In genomic region chr3:13021141-13021933, GRCh38 we compare ENCODE assay signal across 8 cellular contexts. TPM values are rescaled to one million over a fixed set of nuclear protein-coding genes. Genes with fewer than 3 reads are reported as not detected.
A peak's percentile ranks its signal among the peaks of the same experiment; 100 is the strongest.
DNase-seq lines count a peak whose midpoint lies in the region; ATAC-seq and TF ChIP-seq lines count a peak whose summit lies in the region.

No MANE protein-coding gene starts in this region.

- no peak for TF ChIP-seq CTCF in fibroblast of mammary gland (conservative IDR thresholded peaks at IDR 0.05; ENCODE audit: control insufficient read depth, insufficient read depth, low read depth, low read length)
- no peak for TF ChIP-seq CTCF in stomach (IDR thresholded peaks at IDR 0.05)

- H3K27me3 Mint-ChIP-seq in activated CD4-positive, alpha-beta T cell treated with anti-CD3 and anti-CD28 coated beads for 36 hours = no peaks in the 10 kb centered on the region

- H3K36me3 ChIP-seq in stomach = no peaks in the 10 kb centered on the region

- 57 to 63% (median 59%) methylated on average over 23 to 25 of the region's 25 CpGs for WGBS in stomach, 5 donors

- no peaks in the 10 kb centered on the region for H3K9me3 ChIP-seq in stomach

- intact Hi-C loops in stomach (cut with DNase I; ENCODE audit: low total_unique reads) = no loop called here
- intact Hi-C loops in activated CD4-positive, alpha-beta T cell treated with anti-CD3 and anti-CD28 coated beads for 36 hours (cut with DNase I, micrococcal nuclease) = no loop called here

- H3K4me3 ChIP-seq in fibroblast of mammary gland (ENCODE audit: control insufficient read depth, low read depth, low read length) = no peak overlapping the region
- peak overlapping the region in 1 of 4 donors; percentile 31 for H3K4me3 ChIP-seq in stomach

- peak overlapping the region in 2 of 5 donors; percentile 64 to 68 for H3K27ac ChIP-seq in stomach

- no peaks in the 10 kb centered on the region for H3K36me3 Mint-ChIP-seq in activated CD4-positive, alpha-beta T cell treated with anti-CD3 and anti-CD28 coated beads for 36 hours (ENCODE audit: low read depth)

- peak in 2 of 3 experiments; percentile 3 to 17 for DNase-seq in NCI-H1417 (lab: John Stamatoyannopoulos, UW)
- DNase-seq in NCI-H1417 treated with DMSO at 0.1 percent for 48 hours (lab: John Stamatoyannopoulos, UW) = no peak
- DNase-seq in NCI-H524 (lab: John Stamatoyannopoulos, UW) = peak; percentile 79 to 84
- DNase-seq in fibroblast of mammary gland (ENCODE audit: low read depth) = peak; percentile 45
- DNase-seq in stomach = peak; percentile 60
- no peak for DNase-seq in activated effector memory CD4-positive, alpha-beta T cell treated with Interleukin-2 at 50 U/mL for 16 hours
- no peak for DNase-seq in activated CD4-positive, alpha-beta T cell treated with anti-CD3 and anti-CD28 coated beads for 36 hours

- no peak for TF ChIP-seq EP300 in stomach (IDR thresholded peaks at IDR 0.05)

- H3K9me3 Mint-ChIP-seq in activated CD4-positive, alpha-beta T cell treated with anti-CD3 and anti-CD28 coated beads for 36 hours (ENCODE audit: low read depth) = no peaks in the 10 kb centered on the region

- H3K4me1 ChIP-seq in stomach = peaks cover 28 to 60% (median 48%) of the 10 kb centered on the region in 4 donors

- CTCF ChIA-PET in activated CD4-positive, alpha-beta T cell treated with anti-CD3 and anti-CD28 coated beads for 36 hours (lab: Charles Lee) = interaction anchor here (0.6 kb wide), 1 partner anchor 287 kb away, joined by 3 read pairs; no protein-coding TSS in a partner anchor

- peaks cover 15% of the 10 kb centered on the region for H3K4me1 Mint-ChIP-seq in activated CD4-positive, alpha-beta T cell treated with anti-CD3 and anti-CD28 coated beads for 36 hours

- H3K4me3 Mint-ChIP-seq in activated CD4-positive, alpha-beta T cell treated with anti-CD3 and anti-CD28 coated beads for 36 hours = no peak overlapping the region

- no peak for ATAC-seq in GM18870 (IDR thresholded peaks at IDR 0.05; ENCODE audit: unreplicated experiment)
- ATAC-seq in activated CD4-positive, alpha-beta T cell treated with anti-CD3 and anti-CD28 coated beads for 36 hours = no peak

- no peak overlapping the region for H3K27ac Mint-ChIP-seq in activated CD4-positive, alpha-beta T cell treated with anti-CD3 and anti-CD28 coated beads for 36 hours

- TF ChIP-seq POLR2A in stomach (IDR thresholded peaks at IDR 0.05) = no peak

- POLR2A ChIA-PET in activated CD4-positive, alpha-beta T cell treated with anti-CD3 and anti-CD28 coated beads for 36 hours (lab: Charles Lee) = no interaction called here

- no peaks in the 10 kb centered on the region for H3K27me3 ChIP-seq in stomach

RNA-seq across cellular contexts. Expression of gene IQSEC1, which starts 51.9 kb away (rescaled TPM):
- total RNA-seq in stomach = 10 to 100 TPM; 18.1 to 46.9 (median 30.7) TPM
- 10 to 100 TPM in 1 of 3 donors, 1 to 10 TPM in 2; 6.7 to 10.4 (median 9.5) TPM for polyA plus RNA-seq in stomach
- total RNA-seq in activated CD4-positive, alpha-beta T cell treated with anti-CD3 and anti-CD28 coated beads for 36 hours = 10 to 100 TPM; 36.8 to 40.4 TPM

Comparison
In these comparisons a context has a peak if more than half of its experiments do, and no peak if none do; other contexts are left out.
1. DNase-seq: peak in NCI-H1417 (2 of 3), NCI-H524 (2 of 2), fibroblast of mammary gland (single experiment) and stomach (single experiment); none in NCI-H1417 treated with DMSO at 0.1 percent for 48 hours (single experiment), activated effector memory CD4-positive, alpha-beta T cell treated with Interleukin-2 at 50 U/mL for 16 hours (single experiment) and activated CD4-positive, alpha-beta T cell treated with anti-CD3 and anti-CD28 coated beads for 36 hours (single experiment).